25 cellular contexts compared by ENCODE assay signal in genomic region chr7:39406464-39406863, GRCh38.
A peak's percentile ranks its signal among the peaks of the same experiment; 100 is the strongest.
DNase-seq lines count a peak whose midpoint lies in the region; ATAC-seq and TF ChIP-seq lines count a peak whose summit lies in the region.
"Had no signal": no experiment of that assay in that cellular context is flagged by ENCODE, and none has a peak within 500 bp of the region (broad histone marks: within the 10 kb centered on the region; RNA-seq: fewer than 3 reads in every experiment).

No MANE protein-coding gene starts in this region.

- no peak overlapping the region for H3K4me3 ChIP-seq in MG63
- H3K4me3 ChIP-seq: ascending aorta, Peyer's patch, suprapubic skin had no signal

- peak overlapping the region; percentile 84 to 95 (median 86) for H3K27ac Mint-ChIP-seq in nephron
- H3K27ac Mint-ChIP-seq: effector memory CD8-positive, alpha-beta T cell; naive thymus-derived CD4-positive, alpha-beta T cell had no signal

- DNase-seq in COLO668 (lab: John Stamatoyannopoulos, UW; ENCODE audit: unreplicated experiment) (peak; percentile 78), HuH-7.5 (ENCODE audit: low spot score) (peak; percentile 53), glomerular visceral epithelial cell (ENCODE audit: extremely low spot score) (peak; percentile 41), MG63 (no peak), occipital lobe (lab: John Stamatoyannopoulos, UW) (no peak)
- DNase-seq: 8988T; activated gamma-delta T cell treated with Interleukin-2 at 50 U/mL for 16 hours; activated T-cell treated with anti-CD3 and anti-CD28 coated beads, Interleukin-2, amount 50 U/mL, for 4 hours; cortex of kidney; effector memory CD8-positive, alpha-beta T cell; H9; midbrain; naive thymus-derived CD4-positive, alpha-beta T cell; NCI-H1092 treated with DMSO at 0.1 percent for 48 hours; NCI-H1694 treated with DMSO at 0.1 percent for 48 hours; NCI-H774; Peyer's patch; SIG-M5; stimulated activated naive CD4-positive, alpha-beta T cell; T1000 had no signal

- H3K27me3 Mint-ChIP-seq in nephron (ENCODE audit: low read depth), result peaks cover 5% of the 10 kb centered on the region

- no peaks in the 10 kb centered on the region for H3K27me3 ChIP-seq in MG63
- H3K27me3 ChIP-seq: ascending aorta, Peyer's patch had no signal

- no peaks in the 10 kb centered on the region for H3K9me3 ChIP-seq in MG63
- H3K9me3 ChIP-seq: ascending aorta, Peyer's patch, suprapubic skin had no signal

- ATAC-seq in GM21367 (IDR thresholded peaks at IDR 0.05; ENCODE audit: unreplicated experiment), result no peak
- ATAC-seq in GM18909 (IDR thresholded peaks at IDR 0.05; ENCODE audit: poor library complexity, unreplicated experiment), result no peak
- ATAC-seq: activated T-cell treated with anti-CD3 and anti-CD28 coated beads, Interleukin-2, amount 50 U/mL, for 4 hours; effector memory CD8-positive, alpha-beta T cell; naive thymus-derived CD4-positive, alpha-beta T cell had no signal

- H3K36me3 ChIP-seq in MG63, result no peaks in the 10 kb centered on the region
- H3K36me3 ChIP-seq: ascending aorta, Peyer's patch, suprapubic skin had no signal

- H3K9me3 Mint-ChIP-seq in nephron, result no peaks in the 10 kb centered on the region
- H3K9me3 Mint-ChIP-seq: activated T-cell treated with anti-CD3 and anti-CD28 coated beads, Interleukin-2, amount 50 U/mL, for 4 hours; H9; naive thymus-derived CD4-positive, alpha-beta T cell had no signal

- peak overlapping the region in 1 of 3 experiments; percentile 43 for H3K4me3 Mint-ChIP-seq in nephron
- H3K4me3 Mint-ChIP-seq: activated T-cell treated with anti-CD3 and anti-CD28 coated beads, Interleukin-2, amount 50 U/mL, for 4 hours; effector memory CD8-positive, alpha-beta T cell; H9; naive thymus-derived CD4-positive, alpha-beta T cell had no signal

- no peaks in the 10 kb centered on the region for H3K36me3 Mint-ChIP-seq in nephron (ENCODE audit: low read depth)
- H3K36me3 Mint-ChIP-seq: naive thymus-derived CD4-positive, alpha-beta T cell had no signal

- TF ChIP-seq CTCF in nephron (IDR thresholded peaks at IDR 0.05; ENCODE audit: unreplicated experiment in 3 of 3), result no peak

- peaks cover 39% of the 10 kb centered on the region for H3K4me1 Mint-ChIP-seq in nephron
- H3K4me1 Mint-ChIP-seq: naive thymus-derived CD4-positive, alpha-beta T cell had no signal

Comparison
In these comparisons a context has a peak if more than half of its experiments do, and no peak if none do; other contexts are left out.
1. DNase-seq: peak in COLO668 (single experiment), HuH-7.5 (single experiment) and glomerular visceral epithelial cell (single experiment); none in MG63 (single experiment) and occipital lobe (single experiment).